10 cellular contexts compared by ENCODE assay signal in genomic region chr2:23563673-23564617, GRCh38.
DNase-seq lines count a peak whose midpoint lies in the region; ATAC-seq and TF ChIP-seq lines count a peak whose summit lies in the region.
"Had no signal": no experiment of that assay in that cellular context is flagged by ENCODE, and none has a peak within 500 bp of the region (broad histone marks: within the 10 kb centered on the region; RNA-seq: fewer than 3 reads in every experiment).

No MANE protein-coding gene starts in this region.

- H3K27me3 Mint-ChIP-seq in activated CD4-positive, alpha-beta memory T cell treated with anti-CD3 and anti-CD28 coated beads, Interleukin-2, amount 10 ng/mL, durations not matched to agents 7 days and 5 days: peaks cover 9% of the 10 kb centered on the region
- peaks cover 8% of the 10 kb centered on the region for H3K27me3 Mint-ChIP-seq in endothelial cell (ENCODE audit: unreplicated experiment)

- no peak overlapping the region for H3K4me3 Mint-ChIP-seq in activated CD4-positive, alpha-beta memory T cell treated with anti-CD3 and anti-CD28 coated beads, Interleukin-2, amount 10 ng/mL, durations not matched to agents 7 days and 5 days
- no peak overlapping the region for H3K4me3 Mint-ChIP-seq in endothelial cell (ENCODE audit: unreplicated experiment)

- H3K4me3 ChIP-seq in MG63 (no peak overlapping the region), liver (ENCODE audit: low read depth in 1 of 3, low read length in 3 of 3) (no peak overlapping the region), thoracic aorta (peak overlapping the region; percentile 8)

- H3K4me1 ChIP-seq in liver (ENCODE audit: control insufficient read depth in 4 of 4, insufficient read depth in 4 of 4, low read length in 3 of 4) (no peaks in the 10 kb centered on the region), thoracic aorta (ENCODE audit: control insufficient read depth in 1 of 2, low read depth in 2 of 2) (peaks cover 24 to 57% of the 10 kb centered on the region in 2 donors)

- POLR2A ChIA-PET in activated CD4-positive, alpha-beta memory T cell treated with anti-CD3 and anti-CD28 coated beads, Interleukin-2, amount 10 ng/mL, durations not matched to agents 7 days and 5 days (lab: Charles Lee): no interaction called here

- no peaks in the 10 kb centered on the region for H3K36me3 ChIP-seq in MG63
- H3K36me3 ChIP-seq in liver (ENCODE audit: control insufficient read depth in 4 of 4, insufficient read depth in 3 of 4, low read depth in 1 of 4, low read length in 3 of 4): no peaks in the 10 kb centered on the region
- no peaks in the 10 kb centered on the region for H3K36me3 ChIP-seq in thoracic aorta

- WGBS in liver: 84% methylated on average over 23 of the region's 23 CpGs

- no peaks in the 10 kb centered on the region for H3K27me3 ChIP-seq in MG63
- no peaks in the 10 kb centered on the region for H3K27me3 ChIP-seq in liver (ENCODE audit: control insufficient read depth in 4 of 4, insufficient read depth in 4 of 4, low read length in 3 of 4)
- H3K27me3 ChIP-seq in thoracic aorta (replicated peaks; ENCODE audit: insufficient read depth): no peaks in the 10 kb centered on the region

- DNase-seq in MG63 (peak; percentile 98), ecto neural progenitor cell (ENCODE audit: low spot score) (peak; percentile 65), thoracic aorta (ENCODE audit: low spot score) (no peak), NCI-H748 (lab: John Stamatoyannopoulos, UW; ENCODE audit: unreplicated experiment) (no peak), endothelial cell (ENCODE audit: low spot score) (no peak)
- DNase-seq in activated CD4-positive, alpha-beta memory T cell treated with anti-CD3 and anti-CD28 coated beads, Interleukin-2, amount 10 ng/mL, durations not matched to agents 7 days and 5 days: no peak
- DNase-seq: SHP77 treated with DMSO at 0.1 percent for 48 hours; stimulated activated naive CD8-positive, alpha-beta T cell treated with anti-CD3 and anti-CD28 coated beads, Interleukin-15, Interleukin-2, amounts not matched to agents 100 U/mL and 50 U/mL, for 24 hours had no signal

- no peaks in the 10 kb centered on the region for H3K36me3 Mint-ChIP-seq in activated CD4-positive, alpha-beta memory T cell treated with anti-CD3 and anti-CD28 coated beads, Interleukin-2, amount 10 ng/mL, durations not matched to agents 7 days and 5 days (ENCODE audit: low read depth)
- H3K36me3 Mint-ChIP-seq in endothelial cell (ENCODE audit: low read depth, unreplicated experiment): peaks cover 6% of the 10 kb centered on the region

- peak overlapping the region in 1 of 2 donors; percentile 13 for H3K27ac ChIP-seq in liver (ENCODE audit: low read depth in 1 of 2, low read length in 2 of 2)
- H3K27ac ChIP-seq in thoracic aorta: peak overlapping the region; percentile 82 to 84

- CTCF ChIA-PET in activated CD4-positive, alpha-beta memory T cell treated with anti-CD3 and anti-CD28 coated beads, Interleukin-2, amount 10 ng/mL, durations not matched to agents 7 days and 5 days (lab: Charles Lee): no interaction called here

- no peak overlapping the region for H3K9ac ChIP-seq in liver (ENCODE audit: low read depth in 1 of 2, low read length in 2 of 2)

- ATAC-seq in thoracic aorta (ENCODE audit: insufficient number of reproducible peaks, low FRiP score, low read depth) (peak; percentile 38), HG03039 (IDR thresholded peaks at IDR 0.05; ENCODE audit: unreplicated experiment) (no peak)
- ATAC-seq: stimulated activated naive CD8-positive, alpha-beta T cell treated with anti-CD3 and anti-CD28 coated beads, Interleukin-15, Interleukin-2, amounts not matched to agents 100 U/mL and 50 U/mL, for 24 hours had no signal

- no peak for TF ChIP-seq RAD21 in liver (IDR thresholded peaks at IDR 0.05)

- no peaks in the 10 kb centered on the region for H3K4me1 Mint-ChIP-seq in activated CD4-positive, alpha-beta memory T cell treated with anti-CD3 and anti-CD28 coated beads, Interleukin-2, amount 10 ng/mL, durations not matched to agents 7 days and 5 days
- H3K4me1 Mint-ChIP-seq in endothelial cell (ENCODE audit: unreplicated experiment): no peaks in the 10 kb centered on the region

- TF ChIP-seq CTCF in liver (IDR thresholded peaks at IDR 0.05; ENCODE audit: low read depth, low read length, missing input control) (no peak), thoracic aorta (IDR thresholded peaks at IDR 0.05) (peak; percentile 53), endothelial cell (IDR thresholded peaks at IDR 0.05; ENCODE audit: unreplicated experiment) (no peak)

- H3K27ac Mint-ChIP-seq in activated CD4-positive, alpha-beta memory T cell treated with anti-CD3 and anti-CD28 coated beads, Interleukin-2, amount 10 ng/mL, durations not matched to agents 7 days and 5 days: no peak overlapping the region
- H3K27ac Mint-ChIP-seq in endothelial cell (ENCODE audit: unreplicated experiment): no peak overlapping the region

- H3K9me3 Mint-ChIP-seq in activated CD4-positive, alpha-beta memory T cell treated with anti-CD3 and anti-CD28 coated beads, Interleukin-2, amount 10 ng/mL, durations not matched to agents 7 days and 5 days: no peaks in the 10 kb centered on the region
- H3K9me3 Mint-ChIP-seq in endothelial cell (ENCODE audit: unreplicated experiment): no peaks in the 10 kb centered on the region

- no peaks in the 10 kb centered on the region for H3K9me3 ChIP-seq in MG63
- no peaks in the 10 kb centered on the region for H3K9me3 ChIP-seq in liver (ENCODE audit: control insufficient read depth in 4 of 4, low read length in 3 of 4)
- H3K9me3 ChIP-seq in thoracic aorta: no peaks in the 10 kb centered on the region

TF ChIP-seq in liver, 16 proteins besides CTCF, POLR2A, EP300 and RAD21:
- peak; percentile 62 for TF ChIP-seq NR2F2 (IDR thresholded peaks at IDR 0.05)
- TF ChIP-seq, protein P1, sequence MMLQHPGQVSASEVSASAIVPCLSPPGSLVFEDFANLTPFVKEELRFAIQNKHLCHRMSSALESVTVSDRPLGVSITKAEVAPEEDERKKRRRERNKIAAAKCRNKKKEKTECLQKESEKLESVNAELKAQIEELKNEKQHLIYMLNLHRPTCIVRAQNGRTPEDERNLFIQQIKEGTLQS (IDR thresholded peaks at IDR 0.05): no peak
TF ChIP-seq in liver: peak in this region for 1.

Comparison
In these comparisons a context has a peak if more than half of its experiments do, and no peak if none do; other contexts are left out.
1. DNase-seq: peak in MG63 (single experiment) and ecto neural progenitor cell (single experiment); none in thoracic aorta (single experiment), NCI-H748 (single experiment), activated CD4-positive, alpha-beta memory T cell treated with anti-CD3 and anti-CD28 coated beads, Interleukin-2, amount 10 ng/mL, durations not matched to agents 7 days and 5 days (single experiment) and endothelial cell (single experiment).